Comparison of ENCODE assay signal across 1 cellular context in the genomic region with DNA sequence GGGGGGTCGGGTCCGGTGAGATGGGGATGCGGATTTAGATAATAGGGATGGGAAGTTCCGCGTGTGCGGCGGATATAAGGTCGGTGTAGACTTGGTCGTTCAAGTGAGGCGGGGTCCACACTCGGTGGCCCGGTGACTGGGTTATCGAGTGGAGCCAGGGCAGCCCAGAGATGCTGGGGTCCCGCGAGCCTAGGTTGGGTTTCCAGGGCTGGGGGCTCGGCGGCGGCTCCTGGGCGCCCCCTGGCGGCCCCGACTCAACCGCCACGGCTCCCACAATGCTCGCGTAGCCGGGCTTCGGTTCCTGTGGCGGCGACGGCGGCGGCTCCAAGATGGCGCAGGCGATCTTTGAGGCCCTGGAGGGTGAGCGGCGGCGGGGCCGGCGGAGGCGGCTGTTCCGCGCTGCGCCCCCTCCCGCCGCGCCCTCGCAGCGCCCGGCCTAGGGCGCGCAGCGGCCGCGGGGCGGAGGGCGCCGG.
TF ChIP-seq lines count a peak whose summit lies in the region.

Gene ZNF341, plus strand, starts transcription at position 304 of the 473 bp plus-strand sequence. Its CDS starts 26 bp downstream, at position 330.

TF ChIP-seq in HEK293, 187 proteins besides CTCF, POLR2A, EP300 and RAD21 (continued from another document and continues in another):
- TF ChIP-seq ZNF311 (tag by site-specific recombination; IDR thresholded peaks at IDR 0.05; ENCODE audit: borderline replicate concordance) = no peak
- TF ChIP-seq ZNF473 (tag by site-specific recombination; IDR thresholded peaks at IDR 0.05) = no peak
- no peak for TF ChIP-seq ZNF211 (tag by site-specific recombination; IDR thresholded peaks at IDR 0.05; ENCODE audit: low read depth)
- no peak for TF ChIP-seq SP2 (tag by site-specific recombination; IDR thresholded peaks at IDR 0.05)
- TF ChIP-seq ZNF239 (tag by site-specific recombination; IDR thresholded peaks at IDR 0.05) = peak; percentile 58; the same call in 1 of the 2 replicates
- TF ChIP-seq, protein P1, sequence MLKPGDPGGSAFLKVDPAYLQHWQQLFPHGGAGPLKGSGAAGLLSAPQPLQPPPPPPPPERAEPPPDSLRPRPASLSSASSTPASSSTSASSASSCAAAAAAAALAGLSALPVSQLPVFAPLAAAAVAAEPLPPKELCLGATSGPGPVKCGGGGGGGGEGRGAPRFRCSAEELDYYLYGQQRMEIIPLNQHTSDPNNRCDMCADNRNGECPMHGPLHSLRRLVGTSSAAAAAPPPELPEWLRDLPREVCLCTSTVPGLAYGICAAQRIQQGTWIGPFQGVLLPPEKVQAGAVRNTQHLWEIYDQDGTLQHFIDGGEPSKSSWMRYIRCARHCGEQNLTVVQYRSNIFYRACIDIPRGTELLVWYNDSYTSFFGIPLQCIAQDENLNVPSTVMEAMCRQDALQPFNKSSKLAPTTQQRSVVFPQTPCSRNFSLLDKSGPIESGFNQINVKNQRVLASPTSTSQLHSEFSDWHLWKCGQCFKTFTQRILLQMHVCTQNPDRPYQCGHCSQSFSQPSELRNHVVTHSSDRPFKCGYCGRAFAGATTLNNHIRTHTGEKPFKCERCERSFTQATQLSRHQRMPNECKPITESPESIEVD (tag by site-specific recombination; IDR thresholded peaks at IDR 0.05) = no peak
- no peak for TF ChIP-seq ZFP3 (tag by site-specific recombination; IDR thresholded peaks at IDR 0.05; ENCODE audit: low read depth)
- no peak for TF ChIP-seq IKZF3 (tag by site-specific recombination; IDR thresholded peaks at IDR 0.05)
- TF ChIP-seq, protein P2, sequence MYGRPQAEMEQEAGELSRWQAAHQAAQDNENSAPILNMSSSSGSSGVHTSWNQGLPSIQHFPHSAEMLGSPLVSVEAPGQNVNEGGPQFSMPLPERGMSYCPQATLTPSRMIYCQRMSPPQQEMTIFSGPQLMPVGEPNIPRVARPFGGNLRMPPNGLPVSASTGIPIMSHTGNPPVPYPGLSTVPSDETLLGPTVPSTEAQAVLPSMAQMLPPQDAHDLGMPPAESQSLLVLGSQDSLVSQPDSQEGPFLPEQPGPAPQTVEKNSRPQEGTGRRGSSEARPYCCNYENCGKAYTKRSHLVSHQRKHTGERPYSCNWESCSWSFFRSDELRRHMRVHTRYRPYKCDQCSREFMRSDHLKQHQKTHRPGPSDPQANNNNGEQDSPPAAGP (tag by site-specific recombination; IDR thresholded peaks at IDR 0.05) = peak; percentile 48; the same call in 1 of the 2 replicates
- TF ChIP-seq ZNF214 (tag by site-specific recombination; IDR thresholded peaks at IDR 0.05; ENCODE audit: borderline replicate concordance) = no peak
- TF ChIP-seq YY1 (tag by site-specific recombination; IDR thresholded peaks at IDR 0.05) = peak; percentile 77; the same call in 1 of the 2 replicates
- peak; percentile 76 for TF ChIP-seq ZEB2 (tag by site-specific recombination; IDR thresholded peaks at IDR 0.05)
- TF ChIP-seq KLF16 (tag by site-specific recombination; IDR thresholded peaks at IDR 0.05) = no peak
- TF ChIP-seq ZNF398 (tag by site-specific recombination; IDR thresholded peaks at IDR 0.05) = no peak
- TF ChIP-seq ZBTB48 (tag by site-specific recombination; IDR thresholded peaks at IDR 0.05) = peak; percentile 78
- no peak for TF ChIP-seq SALL2 (tag by site-specific recombination; IDR thresholded peaks at IDR 0.05; ENCODE audit: borderline replicate concordance)
- TF ChIP-seq ZNF544 (tag by site-specific recombination; IDR thresholded peaks at IDR 0.05) = no peak
- no peak for TF ChIP-seq ZNF18 (tag by site-specific recombination; IDR thresholded peaks at IDR 0.05)
- TF ChIP-seq, protein P3, sequence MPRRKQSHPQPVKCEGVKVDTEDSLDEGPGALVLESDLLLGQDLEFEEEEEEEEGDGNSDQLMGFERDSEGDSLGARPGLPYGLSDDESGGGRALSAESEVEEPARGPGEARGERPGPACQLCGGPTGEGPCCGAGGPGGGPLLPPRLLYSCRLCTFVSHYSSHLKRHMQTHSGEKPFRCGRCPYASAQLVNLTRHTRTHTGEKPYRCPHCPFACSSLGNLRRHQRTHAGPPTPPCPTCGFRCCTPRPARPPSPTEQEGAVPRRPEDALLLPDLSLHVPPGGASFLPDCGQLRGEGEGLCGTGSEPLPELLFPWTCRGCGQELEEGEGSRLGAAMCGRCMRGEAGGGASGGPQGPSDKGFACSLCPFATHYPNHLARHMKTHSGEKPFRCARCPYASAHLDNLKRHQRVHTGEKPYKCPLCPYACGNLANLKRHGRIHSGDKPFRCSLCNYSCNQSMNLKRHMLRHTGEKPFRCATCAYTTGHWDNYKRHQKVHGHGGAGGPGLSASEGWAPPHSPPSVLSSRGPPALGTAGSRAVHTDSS (tag by site-specific recombination; IDR thresholded peaks at IDR 0.05) = no peak
- 0 out of 2 replicates have a peak, but pooled peaks have one; percentile 45 for TF ChIP-seq INSM2 (tag by site-specific recombination; IDR thresholded peaks at IDR 0.05)
- no peak for TF ChIP-seq ZNF37A (tag by site-specific recombination; IDR thresholded peaks at IDR 0.05)
- TF ChIP-seq PRDM10 (tag by site-specific recombination; IDR thresholded peaks at IDR 0.05) = peak; percentile 59
- TF ChIP-seq ZNF670 (tag by site-specific recombination; IDR thresholded peaks at IDR 0.05; ENCODE audit: low read depth) = no peak
- 0 out of 2 replicates have a peak, but pooled peaks have one; percentile 49 for TF ChIP-seq REPIN1 (tag by site-specific recombination; IDR thresholded peaks at IDR 0.05; ENCODE audit: low read depth)
- no peak for TF ChIP-seq ZNF354C (tag by site-specific recombination; IDR thresholded peaks at IDR 0.05; ENCODE audit: borderline replicate concordance, low read depth)
- TF ChIP-seq ZNF555 (tag by site-specific recombination; conservative IDR thresholded peaks at IDR 0.05) = no peak
- TF ChIP-seq OSR2 (tag by site-specific recombination; IDR thresholded peaks at IDR 0.05) = no peak
- TF ChIP-seq, protein P4, sequence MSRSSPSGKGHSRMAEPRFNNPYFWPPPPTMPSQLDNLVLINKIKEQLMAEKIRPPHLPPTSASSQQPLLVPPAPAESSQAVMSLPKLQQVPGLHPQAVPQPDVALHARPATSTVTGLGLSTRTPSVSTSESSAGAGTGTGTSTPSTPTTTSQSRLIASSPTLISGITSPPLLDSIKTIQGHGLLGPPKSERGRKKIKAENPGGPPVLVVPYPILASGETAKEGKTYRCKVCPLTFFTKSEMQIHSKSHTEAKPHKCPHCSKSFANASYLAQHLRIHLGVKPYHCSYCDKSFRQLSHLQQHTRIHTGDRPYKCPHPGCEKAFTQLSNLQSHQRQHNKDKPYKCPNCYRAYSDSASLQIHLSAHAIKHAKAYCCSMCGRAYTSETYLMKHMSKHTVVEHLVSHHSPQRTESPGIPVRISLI (tag by site-specific recombination; IDR thresholded peaks at IDR 0.05) = no peak
- TF ChIP-seq GLIS1 (tag by site-specific recombination; IDR thresholded peaks at IDR 0.05) = no peak
- TF ChIP-seq ZNF843 (tag by site-specific recombination; IDR thresholded peaks at IDR 0.05) = no peak
- TF ChIP-seq, protein P5, sequence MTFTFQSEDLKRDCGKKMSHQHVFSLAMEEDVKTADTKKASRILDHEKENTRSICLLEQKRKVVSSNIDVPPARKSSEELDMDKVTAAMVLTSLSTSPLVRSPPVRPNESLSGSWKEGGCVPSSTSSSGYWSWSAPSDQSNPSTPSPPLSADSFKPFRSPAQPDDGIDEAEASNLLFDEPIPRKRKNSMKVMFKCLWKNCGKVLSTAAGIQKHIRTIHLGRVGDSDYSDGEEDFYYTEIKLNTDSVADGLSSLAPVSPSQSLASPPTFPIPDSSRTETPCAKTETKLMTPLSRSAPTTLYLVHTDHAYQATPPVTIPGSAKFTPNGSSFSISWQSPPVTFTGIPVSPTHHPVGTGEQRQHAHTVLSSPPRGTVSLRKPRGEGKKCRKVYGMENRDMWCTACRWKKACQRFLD (tag by site-specific recombination; IDR thresholded peaks at IDR 0.05) = no peak
- no peak for TF ChIP-seq ZNF175 (tag by site-specific recombination; IDR thresholded peaks at IDR 0.05)
- TF ChIP-seq ZNF132 (tag by site-specific recombination; IDR thresholded peaks at IDR 0.05; ENCODE audit: borderline replicate concordance) = no peak
- no peak for TF ChIP-seq ZNF830 (tag by site-specific recombination; IDR thresholded peaks at IDR 0.05; ENCODE audit: low read depth)
- 0 out of 2 replicates have a peak, but pooled peaks have one; percentile 31 for TF ChIP-seq SP3 (tag by site-specific recombination; IDR thresholded peaks at IDR 0.05)
- TF ChIP-seq, protein P6, sequence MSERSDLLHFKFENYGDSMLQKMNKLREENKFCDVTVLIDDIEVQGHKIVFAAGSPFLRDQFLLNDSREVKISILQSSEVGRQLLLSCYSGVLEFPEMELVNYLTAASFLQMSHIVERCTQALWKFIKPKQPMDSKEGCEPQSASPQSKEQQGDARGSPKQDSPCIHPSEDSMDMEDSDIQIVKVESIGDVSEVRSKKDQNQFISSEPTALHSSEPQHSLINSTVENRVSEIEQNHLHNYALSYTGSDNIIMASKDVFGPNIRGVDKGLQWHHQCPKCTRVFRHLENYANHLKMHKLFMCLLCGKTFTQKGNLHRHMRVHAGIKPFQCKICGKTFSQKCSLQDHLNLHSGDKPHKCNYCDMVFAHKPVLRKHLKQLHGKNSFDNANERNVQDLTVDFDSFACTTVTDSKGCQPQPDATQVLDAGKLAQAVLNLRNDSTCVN (tag by site-specific recombination; optimal IDR thresholded peaks at IDR 0.05) = peak; percentile 69
- peak; percentile 46; the same call in 1 of the 2 replicates for TF ChIP-seq SP7 (tag by site-specific recombination; IDR thresholded peaks at IDR 0.05)
- no peak for TF ChIP-seq SETDB1 (IDR thresholded peaks at IDR 0.05; ENCODE audit: insufficient read length, low read length)
- no peak for TF ChIP-seq TCF7L2 (IDR thresholded peaks at IDR 0.05; ENCODE audit: borderline replicate concordance, low read depth, low read length)
